Comparison of ENCODE assay signal across 7 cellular contexts in genomic region chr5:36739751-36740221, GRCh38.
DNase-seq lines count a peak whose midpoint lies in the region; ATAC-seq and TF ChIP-seq lines count a peak whose summit lies in the region.

No MANE protein-coding gene starts in this region.

- ATAC-seq in HG02798 (IDR thresholded peaks at IDR 0.05; ENCODE audit: poor library complexity, unreplicated experiment): peak; percentile 64
- peak; percentile 43 for ATAC-seq in left colon

- intact Hi-C loops in left colon (cut with DNase I, micrococcal nuclease): loop anchor here in 1 of 2 donors (5.0 to 10.0 kb wide), 3 partner anchors 128 to 265 kb away; no protein-coding TSS in a partner anchor

- peak; percentile 88 for TF ChIP-seq CTCF in GM12875 (IDR thresholded peaks at IDR 0.05; ENCODE audit: borderline replicate concordance, insufficient read depth, low read depth, low read length)

- in situ Hi-C loops in T47D (cut with HindIII; ENCODE audit: low pct_unique_long_range_greater_than_20kb, low sequenced_read_pairs): no loop called here

- H3K4me3 ChIP-seq in GM12875 (ENCODE audit: low read depth, low read length): no peak overlapping the region

- DNase-seq in NCI-H2081 treated with DMSO at 0.1 percent for 48 hours (lab: John Stamatoyannopoulos, UW): peak; percentile 75
- peak; percentile 76 for DNase-seq in UCSD-AML1 (lab: John Stamatoyannopoulos, UW; ENCODE audit: unreplicated experiment)
- DNase-seq in T47D (ENCODE audit: low read depth in 1 of 2, low spot score in 1 of 2): peak; percentile 30 to 85
- DNase-seq in left colon: peak; percentile 44 to 85
- DNase-seq in stimulated activated CD4-positive, alpha-beta T cell treated with anti-CD3 and anti-CD28 coated beads, Interleukin-2, amount 100 ng/mL, for 48 hours: peak; percentile 70 to 73
